17 cellular contexts compared by ENCODE assay signal in the genomic region with DNA sequence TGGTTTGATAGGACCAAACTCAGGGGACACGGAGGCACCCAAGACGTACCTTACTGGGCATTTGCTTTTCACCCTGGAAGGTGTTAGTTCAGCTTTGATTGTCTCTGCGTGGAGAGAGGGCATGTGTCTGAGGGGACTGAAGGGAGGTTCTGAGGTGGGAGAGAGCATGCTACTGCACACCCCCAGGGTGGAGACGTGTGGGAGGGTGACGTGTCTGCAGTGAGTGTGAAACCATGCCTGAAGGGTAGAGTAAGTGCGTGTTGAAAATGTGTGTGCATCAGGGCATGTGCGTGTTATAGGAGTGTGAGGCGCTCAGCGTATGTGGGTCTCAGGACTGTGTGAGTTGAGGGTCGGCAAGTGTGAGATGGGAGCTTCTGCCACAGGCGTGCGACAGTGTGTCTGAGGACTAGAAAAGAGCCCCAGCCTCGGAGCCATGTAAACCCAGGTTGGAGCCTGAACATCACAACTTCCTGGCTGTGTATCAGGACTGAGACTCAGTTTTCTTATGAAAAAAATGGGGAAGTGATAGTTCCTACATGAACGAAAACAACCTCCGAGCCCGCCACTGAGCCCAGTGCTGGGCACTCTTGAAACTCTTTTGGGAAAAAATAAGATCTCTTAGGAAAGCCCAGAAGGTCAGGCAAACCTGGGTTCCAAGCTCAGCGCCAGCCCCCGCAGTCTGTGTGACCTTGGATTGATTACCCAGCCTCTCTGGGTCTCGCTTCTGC. TPM values are rescaled to one million over a fixed set of nuclear protein-coding genes. Genes with fewer than 3 reads are reported as not detected.
A peak's percentile ranks its signal among the peaks of the same experiment; 100 is the strongest.
DNase-seq lines count a peak whose midpoint lies in the region; ATAC-seq, FAIRE-seq and TF ChIP-seq lines count a peak whose summit lies in the region.
"Had no signal": no experiment of that assay in that cellular context is flagged by ENCODE, and none has a peak within 500 bp of the region (broad histone marks: within the 10 kb centered on the region; RNA-seq: fewer than 3 reads in every experiment).

No MANE protein-coding gene starts in this region.

- H3F3A ChIP-seq in DOHH2 (ENCODE audit: control insufficient read depth, insufficient read depth) = no peaks in the 10 kb centered on the region

- H2BK5ac ChIP-seq in H1 (ENCODE audit: low read depth, low read length) = no peak overlapping the region

- H3K18ac ChIP-seq in H1 (ENCODE audit: extremely low read depth, low read length) = no peak overlapping the region

- CTCF ChIA-PET in H1 (lab: Charles Lee; ENCODE audit: partially characterized antibody) = interaction anchor here (1.2 to 38.8 kb wide), 8 partner anchors 8 to 112 kb away, joined by 3 to 1414 read pairs (median 6); a partner anchor contains a TSS

- no peaks in the 10 kb centered on the region for H3K79me2 ChIP-seq in DOHH2 (ENCODE audit: control insufficient read depth, low read length)
- H3K79me2 ChIP-seq in H1 (ENCODE audit: control insufficient read depth in 1 of 2, insufficient read depth in 2 of 2, low read length in 2 of 2) = no peaks in the 10 kb centered on the region

- H3K9me3 ChIP-seq in DOHH2 (ENCODE audit: control insufficient read depth, insufficient read depth, low read length) (no peaks in the 10 kb centered on the region), H1 (ENCODE audit: insufficient read depth in 2 of 2, low read depth in 1 of 2, low read length in 1 of 2) (no peaks in the 10 kb centered on the region)
- H3K9me3 ChIP-seq: gastroesophageal sphincter, pancreas had no signal

- TF ChIP-seq CTCF in DOHH2 (IDR thresholded peaks at IDR 0.05; ENCODE audit: low read depth, low read length, poor library complexity, severe bottlenecking) = no peak
- TF ChIP-seq CTCF in H1 (IDR thresholded peaks at IDR 0.05; ENCODE audit: control extremely low read depth in 1 of 3, insufficient read depth in 1 of 3, low read depth in 1 of 3, low read length in 3 of 3) = no peak

- no peak overlapping the region for H3K14ac ChIP-seq in H1 (ENCODE audit: insufficient read length)

- no peak for TF ChIP-seq RAD21 in H1 (IDR thresholded peaks at IDR 0.05 in 1 of 2, conservative IDR thresholded peaks at IDR 0.05 in 1 of 2; ENCODE audit: low read depth in 2 of 2, low read length in 2 of 2)

- ATAC-seq in GM19455 (IDR thresholded peaks at IDR 0.05; ENCODE audit: unreplicated experiment) (peak; percentile 58), HG03432 (IDR thresholded peaks at IDR 0.05; ENCODE audit: unreplicated experiment) (peak; percentile 53), GM19023 (IDR thresholded peaks at IDR 0.05; ENCODE audit: unreplicated experiment) (no peak)
- ATAC-seq: activated T-cell treated with anti-CD3 and anti-CD28 coated beads, Interleukin-2, amount 50 U/mL, for 4 hours; gastroesophageal sphincter; pancreas had no signal

- peak overlapping the region; percentile 45; the same call in 1 of the 2 replicates for H4K8ac ChIP-seq in H1 (ENCODE audit: extremely low read depth, insufficient read depth, low read length)

- no peak overlapping the region for H3K9ac ChIP-seq in H1 (replicated peaks in 1 of 4; ENCODE audit: extremely low read depth in 1 of 4, low read depth in 3 of 4, low read length in 3 of 4)

- no peaks in the 10 kb centered on the region for H3K79me1 ChIP-seq in H1 (ENCODE audit: low read depth, low read length)

- no peaks in the 10 kb centered on the region for H3K27me3 ChIP-seq in DOHH2 (ENCODE audit: control insufficient read depth, low read length)
- no peaks in the 10 kb centered on the region for H3K27me3 ChIP-seq in H1 (replicated peaks in 1 of 4; ENCODE audit: control insufficient read depth in 3 of 4, extremely low read depth in 1 of 4, insufficient read depth in 3 of 4, low read length in 3 of 4)
- H3K27me3 ChIP-seq: gastroesophageal sphincter, pancreas had no signal

- H3K27ac ChIP-seq in DOHH2 (ENCODE audit: low read depth, low read length) = peak overlapping the region; percentile 48
- no peak overlapping the region for H3K27ac ChIP-seq in H1 (ENCODE audit: low read depth, low read length)
- H3K27ac ChIP-seq: gastroesophageal sphincter, pancreas had no signal

- H3K56ac ChIP-seq in H1 (replicated peaks; ENCODE audit: insufficient read length, low read depth, low read length) = no peak overlapping the region

- POLR2A ChIA-PET in H1 (lab: Charles Lee; ENCODE audit: partially characterized antibody) = interaction anchor here (1.4 kb wide), 1 partner anchor 10 kb away, joined by 6 read pairs; no protein-coding TSS in a partner anchor

- H2AFZ ChIP-seq in H1 (ENCODE audit: low read length) = no peak overlapping the region

- H4K91ac ChIP-seq in H1 (replicated peaks; ENCODE audit: insufficient read length, low read length) = no peak overlapping the region

- no peak overlapping the region for H3K23ac ChIP-seq in H1 (ENCODE audit: insufficient read length)

- H2BK15ac ChIP-seq in H1 (ENCODE audit: low read length) = no peak overlapping the region

- no peak overlapping the region; the same call in 1 of the 2 replicates for H2BK12ac ChIP-seq in H1 (ENCODE audit: low read depth, low read length)

- 87% methylated on average over 18 of the region's 19 CpGs; no CpG with 5 or more reads in 1 of the 2 experiments for WGBS in H1 (ENCODE audit: extremely low coverage in 1 of 2, insufficient coverage in 1 of 2, insufficient read length in 1 of 2, insufficient replicate concordance in 2 of 2, low coverage in 1 of 2, low lambda C conversion rate in 2 of 2, missing lambda C conversion rate in 1 of 2), 2 experiments

- no peaks in the 10 kb centered on the region for H3K23me2 ChIP-seq in H1 (ENCODE audit: low read depth, low read length)

- no peak for TF ChIP-seq POLR2A in H1 (IDR thresholded peaks at IDR 0.05; ENCODE audit: control extremely low read depth in 1 of 2, low read depth in 2 of 2, low read length in 2 of 2)

- no peak overlapping the region for H2AK5ac ChIP-seq in H1 (ENCODE audit: low read depth, low read length)

- H3K36me3 ChIP-seq in DOHH2 (ENCODE audit: control insufficient read depth, low read length) = no peaks in the 10 kb centered on the region
- no peaks in the 10 kb centered on the region for H3K36me3 ChIP-seq in H1 (ENCODE audit: control insufficient read depth in 2 of 4, insufficient read depth in 4 of 4, low read length in 3 of 4)
- H3K36me3 ChIP-seq: gastroesophageal sphincter, pancreas had no signal

- H3K4me3 ChIP-seq in DOHH2 (ENCODE audit: low read length) (peak overlapping the region; percentile 61), H1 (ENCODE audit: extremely low read depth in 1 of 4, insufficient read depth in 2 of 4, low read depth in 3 of 4, low read length in 4 of 4) (no peak overlapping the region)
- H3K4me3 ChIP-seq: gastroesophageal sphincter, pancreas had no signal

- H3K9me2 ChIP-seq in DOHH2 (replicated peaks; ENCODE audit: control insufficient read depth, low read length) = no peaks in the 10 kb centered on the region

- H3K4me1 ChIP-seq in DOHH2 (ENCODE audit: control insufficient read depth, low read length) (peaks cover 22% of the 10 kb centered on the region), H1 (replicated peaks in 1 of 4; ENCODE audit: control insufficient read depth in 3 of 4, insufficient read depth in 4 of 4, low read length in 3 of 4) (no peaks in the 10 kb centered on the region)

- no peak overlapping the region for H3K4ac ChIP-seq in H1 (replicated peaks; ENCODE audit: insufficient read length, low read depth, low read length)

- H4K5ac ChIP-seq in H1 (ENCODE audit: insufficient read length, low read depth, low read length) = no peak overlapping the region

- H3K4me2 ChIP-seq in DOHH2 (ENCODE audit: low read length) (peak overlapping the region; percentile 69), H1 (ENCODE audit: insufficient read depth in 1 of 2, low read depth in 2 of 2, low read length in 2 of 2) (no peak overlapping the region)

- no peak for DNase-seq in H1 (ENCODE audit: low read depth in 1 of 2, low spot score in 2 of 2)
- no peak for DNase-seq in HUDEP-2 (lab: John Stamatoyannopoulos, UW; ENCODE audit: unreplicated experiment in 76 of 76)
- no peak for DNase-seq in activated CD8-positive, alpha-beta memory T cell treated with anti-CD3 and anti-CD28 coated beads, Interleukin-2, amount 50 U/mL, for 4 hours
- no peak for DNase-seq in GDM1 (lab: John Stamatoyannopoulos, UW)
- DNase-seq: activated CD4-positive, alpha-beta T cell treated with anti-CD3 and anti-CD28 coated beads, Interleukin-2, amount 10 ng/mL, durations not matched to agents 24 days and 14 days; activated T-cell treated with anti-CD3 and anti-CD28 coated beads, Interleukin-2, amount 50 U/mL, for 4 hours; NCI-H1694; NCI-H524 treated with DMSO at 0.1 percent for 48 hours had no signal

- FAIRE-seq in H1 (lab: Jason Lieb, UNC) = no peak
- FAIRE-seq: D721Med, endometrium, pancreas had no signal

- no peak for TF ChIP-seq EP300 in H1 (IDR thresholded peaks at IDR 0.05; ENCODE audit: borderline replicate concordance in 1 of 2, low read depth in 2 of 2, low read length in 2 of 2)

- no peak overlapping the region for H2BK20ac ChIP-seq in H1 (ENCODE audit: low read length)

- H2BK120ac ChIP-seq in H1 (replicated peaks; ENCODE audit: low read depth, low read length) = no peak overlapping the region

- H4K20me1 ChIP-seq in DOHH2 (ENCODE audit: control insufficient read depth, insufficient read depth, low read depth, low read length) = no peaks in the 10 kb centered on the region
- H4K20me1 ChIP-seq in H1 (replicated peaks in 1 of 2; ENCODE audit: control insufficient read depth in 1 of 2, insufficient read depth in 2 of 2, low read length in 2 of 2) = no peaks in the 10 kb centered on the region

TF ChIP-seq in H1, 55 proteins besides CTCF, POLR2A, EP300 and RAD21 (continues in another document):
- TF ChIP-seq EZH2 (IDR thresholded peaks at IDR 0.05; ENCODE audit: low read depth, low read length, severe bottlenecking) = no peak

RNA-seq across cellular contexts. Expression of a gene that starts 11.8 kb away (rescaled TPM):
- 6.3 and 8.3 TPM in 2 replicates for total RNA-seq in H1 (2021; fragmentation: NEBNext Ultra II Directional; extraction: Animal tissue kit (Norgen Biotek cat#: 25700))
- polyA plus RNA-seq in H1 (2011; rRNA removed) = 3.8 and 6.5 TPM in 2 replicates
- polyA plus RNA-seq in H1 (2011; cell fraction: cytosol; rRNA removed) = 6.6 TPM
- 6.2 TPM for polyA plus RNA-seq in H1 (2011; cell fraction: nucleus; rRNA removed)
- 5.3 to 11.5 TPM (median 8.7 TPM) in 4 replicates for polyA plus RNA-seq in H1 (2012, experiment 1 of 2)
- polyA plus RNA-seq in H1 (2012, experiment 2 of 2) = 4.7 TPM
- polyA plus RNA-seq in H1 (2013, experiment 1 of 2) = 2.4 TPM
- polyA plus RNA-seq in H1 (2013, experiment 2 of 2) = 2.6 TPM
- polyA minus RNA-seq in H1 (2011; rRNA and poly(A)+ RNA removed) = 8.1 and 10.1 TPM in 2 replicates
- 12.1 TPM for polyA minus RNA-seq in H1 (2011; cell fraction: cytosol; rRNA and poly(A)+ RNA removed)
- polyA minus RNA-seq in H1 (2011; cell fraction: nucleus; rRNA and poly(A)+ RNA removed) = 5.4 TPM
- total RNA-seq: RPMI7951 had no signal

RNA-seq across cellular contexts. Expression of a gene that starts 48.6 kb away (rescaled TPM):
- total RNA-seq in H1 (2021; fragmentation: NEBNext Ultra II Directional; extraction: Animal tissue kit (Norgen Biotek cat#: 25700)) = 1.7 and 1.9 TPM in 2 replicates
- polyA plus RNA-seq in H1 (2011; rRNA removed) = 0.49 and 0.68 TPM in 2 replicates
- 0.52 TPM for polyA plus RNA-seq in H1 (2011; cell fraction: cytosol; rRNA removed)
- 1.6 TPM for polyA plus RNA-seq in H1 (2011; cell fraction: nucleus; rRNA removed)
- 0.74 to 1.1 TPM (median 0.81 TPM) in 4 replicates for polyA plus RNA-seq in H1 (2012, experiment 1 of 2)
- 0.05 TPM for polyA plus RNA-seq in H1 (2012, experiment 2 of 2)
- 2.2 TPM for polyA plus RNA-seq in H1 (2013, experiment 1 of 2)
- polyA plus RNA-seq in H1 (2013, experiment 2 of 2) = 2.1 TPM
- polyA minus RNA-seq in H1 (2011; rRNA and poly(A)+ RNA removed) = 2.1 and 4.1 TPM in 2 replicates
- 1.1 TPM for polyA minus RNA-seq in H1 (2011; cell fraction: cytosol; rRNA and poly(A)+ RNA removed)
- polyA minus RNA-seq in H1 (2011; cell fraction: nucleus; rRNA and poly(A)+ RNA removed) = 4.0 TPM
